ENCODE assay signal across 1 cellular context in genomic region chr3:29922990-29923746, GRCh38.
TF ChIP-seq lines count a peak whose summit lies in the region.

No MANE protein-coding gene starts in this region.

TF ChIP-seq in HepG2, 621 proteins besides CTCF, POLR2A, EP300 and RAD21 (continued from another document):
- TF ChIP-seq PAXIP1 (CRISPR knock-in tag; conservative IDR thresholded peaks at IDR 0.05) (no peak), SPEN (CRISPR knock-in tag; IDR thresholded peaks at IDR 0.05; ENCODE audit: low read depth) (no peak), FOXK2 (IDR thresholded peaks at IDR 0.05) (no peak), CERS6 (CRISPR knock-in tag; IDR thresholded peaks at IDR 0.05) (no peak), MAFK (conservative IDR thresholded peaks at IDR 0.05 in 1 of 2, IDR thresholded peaks at IDR 0.05 in 1 of 2; ENCODE audit: low read length in 2 of 2) (peak; percentile 63 to 65), ZNF282 (IDR thresholded peaks at IDR 0.05; ENCODE audit: partially characterized antibody) (no peak), MAFF (IDR thresholded peaks at IDR 0.05; ENCODE audit: low read depth, low read length) (peak; percentile 55), HIC2 (CRISPR knock-in tag; IDR thresholded peaks at IDR 0.05; ENCODE audit: low read depth) (no peak), TEAD3 (CRISPR knock-in tag; optimal IDR thresholded peaks at IDR 0.05; ENCODE audit: borderline replicate concordance) (peak; percentile 31), ZNF12 (CRISPR knock-in tag; IDR thresholded peaks at IDR 0.05) (no peak), SOX13 (IDR thresholded peaks at IDR 0.05) (no peak), SOX13 (CRISPR knock-in tag; conservative IDR thresholded peaks at IDR 0.05 in 1 of 2, IDR thresholded peaks at IDR 0.05 in 1 of 2) (peak in 1 of 2 experiments; percentile 16; a peak in 1 of 4 replicates), ZNF335 (CRISPR knock-in tag; IDR thresholded peaks at IDR 0.05) (no peak), SMAD3 (CRISPR knock-in tag; IDR thresholded peaks at IDR 0.05) (no peak), PPARG (CRISPR knock-in tag; conservative IDR thresholded peaks at IDR 0.05) (no peak), RXRB (CRISPR knock-in tag; IDR thresholded peaks at IDR 0.05; ENCODE audit: borderline replicate concordance) (no peak), POLR2G (IDR thresholded peaks at IDR 0.05; ENCODE audit: low read depth, low read length) (no peak), ATF2 (CRISPR knock-in tag; IDR thresholded peaks at IDR 0.05) (no peak), ZNF761 (CRISPR knock-in tag; conservative IDR thresholded peaks at IDR 0.05) (no peak), ZFAT (CRISPR knock-in tag; conservative IDR thresholded peaks at IDR 0.05) (no peak), CEBPB (IDR thresholded peaks at IDR 0.05; ENCODE audit: borderline replicate concordance, low read depth, low read length) (peak; percentile 15; the same call in 1 of the 2 replicates), ZNF180 (CRISPR knock-in tag; IDR thresholded peaks at IDR 0.05; ENCODE audit: borderline replicate concordance, low read depth) (no peak), TFAP4 (IDR thresholded peaks at IDR 0.05; ENCODE audit: borderline replicate concordance, low read depth) (peak; percentile 12; the same call in 1 of the 2 replicates), FOXA3 (CRISPR knock-in tag; IDR thresholded peaks at IDR 0.05) (0 out of 2 replicates have a peak, but pooled peaks have one; percentile 14), ZMYM4 (CRISPR knock-in tag; IDR thresholded peaks at IDR 0.05) (no peak), GFI1 (CRISPR knock-in tag; IDR thresholded peaks at IDR 0.05; ENCODE audit: borderline replicate concordance) (no peak), BCL6 (CRISPR knock-in tag; IDR thresholded peaks at IDR 0.05) (no peak), RBM39 (IDR thresholded peaks at IDR 0.05; ENCODE audit: low read depth, low read length, poor library complexity, severe bottlenecking) (no peak), ZNF670 (CRISPR knock-in tag; IDR thresholded peaks at IDR 0.05; ENCODE audit: borderline replicate concordance) (no peak), ZNF557 (CRISPR knock-in tag; IDR thresholded peaks at IDR 0.05) (no peak)
